ENCODE assay signal across 1 cellular context in the genomic region with DNA sequence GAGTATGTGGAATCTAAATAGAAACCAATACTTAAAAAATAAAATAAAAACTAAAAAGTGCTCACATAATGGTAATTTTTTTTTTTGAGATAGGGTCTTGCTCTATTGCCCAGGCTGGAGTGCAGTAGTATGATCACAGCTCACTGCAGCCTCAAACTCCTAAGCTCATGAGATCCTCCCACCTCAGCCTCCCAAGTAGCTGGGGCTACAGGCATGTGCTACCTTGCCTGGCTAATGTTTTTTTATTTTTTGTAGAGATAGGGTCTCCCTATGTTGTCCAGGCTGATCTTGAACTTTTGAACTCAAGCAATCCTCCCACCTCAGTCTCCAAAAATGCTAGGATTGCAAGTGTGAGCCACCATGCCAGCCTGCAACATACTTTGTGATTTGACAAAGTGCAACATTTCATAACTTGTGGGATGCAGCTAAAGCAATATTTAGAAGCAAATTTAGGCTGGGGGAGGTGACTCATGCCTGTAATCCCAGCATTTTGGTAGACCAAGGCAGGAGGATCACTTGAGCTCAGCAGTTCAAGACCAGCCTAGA.
TF ChIP-seq lines count a peak whose summit lies in the region.

No MANE protein-coding gene starts in this region.

TF ChIP-seq in K562, 482 proteins besides CTCF, POLR2A, EP300 and RAD21 (continued from another document):
- TF ChIP-seq TCF7 (IDR thresholded peaks at IDR 0.05; ENCODE audit: borderline replicate concordance) (no peak), KLF1 (tag; IDR thresholded peaks at IDR 0.05) (no peak)
